ENCODE assay signal across 18 cellular contexts in genomic region chr14:52283099-52283498, GRCh38. TPM values are rescaled to one million over a fixed set of nuclear protein-coding genes. Genes with fewer than 3 reads are reported as not detected.
DNase-seq lines count a peak whose midpoint lies in the region; ATAC-seq and TF ChIP-seq lines count a peak whose summit lies in the region.
"Had no signal": no experiment of that assay in that cellular context is flagged by ENCODE, and none has a peak within 500 bp of the region (broad histone marks: within the 10 kb centered on the region; RNA-seq: fewer than 3 reads in every experiment).

No MANE protein-coding gene starts in this region.

- no peaks in the 10 kb centered on the region for H3K36me3 ChIP-seq in breast epithelium

- no peak overlapping the region for H3K27ac ChIP-seq in breast epithelium
- H3K27ac ChIP-seq: 22Rv1, GM23248, HL-60 had no signal

- H3K4me3 ChIP-seq in breast epithelium, result no peak overlapping the region
- H3K4me3 ChIP-seq: GM23248 had no signal

- TF ChIP-seq CTCF in breast epithelium (IDR thresholded peaks at IDR 0.05), result no peak

- H3K36me3 Mint-ChIP-seq in effector memory CD8-positive, alpha-beta T cell (ENCODE audit: insufficient read depth), result peaks cover 21% of the 10 kb centered on the region
- H3K36me3 Mint-ChIP-seq in activated naive CD4-positive, alpha-beta T cell treated with anti-CD3 and anti-CD28 coated beads, Interleukin-2, amount 10 ng/mL, durations not matched to agents 7 days and 5 days, result peaks cover 28% of the 10 kb centered on the region
- H3K36me3 Mint-ChIP-seq: CD14-positive monocyte had no signal

- CTCF ChIA-PET in activated naive CD4-positive, alpha-beta T cell treated with anti-CD3 and anti-CD28 coated beads, Interleukin-2, amount 10 ng/mL, durations not matched to agents 7 days and 5 days (lab: Charles Lee), result no interaction called here

- H3K9me3 ChIP-seq in breast epithelium, result no peaks in the 10 kb centered on the region

- peaks cover 7 to 12% of the 10 kb centered on the region in 2 donors for H3K9me3 Mint-ChIP-seq in effector memory CD8-positive, alpha-beta T cell
- peaks cover 9% of the 10 kb centered on the region for H3K9me3 Mint-ChIP-seq in activated naive CD4-positive, alpha-beta T cell treated with anti-CD3 and anti-CD28 coated beads, Interleukin-2, amount 10 ng/mL, durations not matched to agents 7 days and 5 days
- H3K9me3 Mint-ChIP-seq: CD8-positive, alpha-beta T cell had no signal

- H3K4me1 Mint-ChIP-seq in effector memory CD8-positive, alpha-beta T cell (ENCODE audit: low read depth in 2 of 2), result peaks cover 33% of the 10 kb centered on the region in 2 donors
- H3K4me1 Mint-ChIP-seq in activated naive CD4-positive, alpha-beta T cell treated with anti-CD3 and anti-CD28 coated beads, Interleukin-2, amount 10 ng/mL, durations not matched to agents 7 days and 5 days, result peaks cover 73% of the 10 kb centered on the region

- H3K27me3 ChIP-seq in breast epithelium, result no peaks in the 10 kb centered on the region

- DNase-seq in T47D (ENCODE audit: low read depth in 1 of 2, low spot score in 1 of 2) (peak; percentile 23 to 48), breast epithelium (ENCODE audit: low spot score in 2 of 2) (no peak), kidney tubule cell (ENCODE audit: low spot score) (peak; percentile 29), mesenteric fat pad (ENCODE audit: low spot score) (no peak)
- DNase-seq in effector memory CD8-positive, alpha-beta T cell, result no peak
- DNase-seq in activated naive CD4-positive, alpha-beta T cell treated with anti-CD3 and anti-CD28 coated beads, Interleukin-2, amount 10 ng/mL, durations not matched to agents 7 days and 5 days, result no peak
- DNase-seq: CD8-positive, alpha-beta T cell; COR-L47; DMS153; DMS79 treated with DMSO at 0.1 percent for 48 hours; GF-D8; GM23248 had no signal

- ATAC-seq in effector memory CD8-positive, alpha-beta T cell (replicated peaks), result no peak
- ATAC-seq in GM18511 (IDR thresholded peaks at IDR 0.05; ENCODE audit: unreplicated experiment), result no peak
- ATAC-seq: CD8-positive, alpha-beta T cell; HCT116 had no signal

- no peaks in the 10 kb centered on the region for H3K27me3 Mint-ChIP-seq in effector memory CD8-positive, alpha-beta T cell
- H3K27me3 Mint-ChIP-seq in activated naive CD4-positive, alpha-beta T cell treated with anti-CD3 and anti-CD28 coated beads, Interleukin-2, amount 10 ng/mL, durations not matched to agents 7 days and 5 days, result peaks cover 9% of the 10 kb centered on the region

- no peak overlapping the region for H3K4me3 Mint-ChIP-seq in effector memory CD8-positive, alpha-beta T cell
- no peak overlapping the region for H3K4me3 Mint-ChIP-seq in activated naive CD4-positive, alpha-beta T cell treated with anti-CD3 and anti-CD28 coated beads, Interleukin-2, amount 10 ng/mL, durations not matched to agents 7 days and 5 days
- H3K4me3 Mint-ChIP-seq: CD14-positive monocyte; CD8-positive, alpha-beta T cell had no signal

- in situ Hi-C loops in T47D (cut with HindIII; ENCODE audit: low pct_unique_long_range_greater_than_20kb, low sequenced_read_pairs), result no loop called here

- TF ChIP-seq POLR2A in breast epithelium (IDR thresholded peaks at IDR 0.05), result no peak

- H3K4me1 ChIP-seq in breast epithelium, result no peaks in the 10 kb centered on the region

- intact Hi-C loops in breast epithelium (cut with DNase I; ENCODE audit: low total_unique reads), result no loop called here

- H3K27ac Mint-ChIP-seq in effector memory CD8-positive, alpha-beta T cell, result peak overlapping the region; percentile 25 to 32
- H3K27ac Mint-ChIP-seq in activated naive CD4-positive, alpha-beta T cell treated with anti-CD3 and anti-CD28 coated beads, Interleukin-2, amount 10 ng/mL, durations not matched to agents 7 days and 5 days, result no peak overlapping the region
- H3K27ac Mint-ChIP-seq: CD14-positive monocyte; CD8-positive, alpha-beta T cell had no signal

RNA-seq across cellular contexts. Expression of gene PTGDR, which starts 15.6 kb away (rescaled TPM):
- total RNA-seq in breast epithelium (1 to 10 TPM; 1.2 to 3.2 (median 1.3) TPM), mesenteric fat pad (1.0 TPM)
- total RNA-seq: A673, GM23248 had no signal

RNA-seq across cellular contexts. Expression of gene PTGER2, which starts 31.0 kb away (rescaled TPM):
- total RNA-seq in breast epithelium (1 to 10 TPM; 1.8 to 5.9 (median 4.9) TPM), mesenteric fat pad (10.9 TPM)
- total RNA-seq: A673 had no signal

Comparison
In these comparisons a context has a peak if more than half of its experiments do, and no peak if none do; other contexts are left out.
1. DNase-seq: peak in T47D (2 of 2) and kidney tubule cell (single experiment); none in breast epithelium (0 of 2), effector memory CD8-positive, alpha-beta T cell (0 of 3), mesenteric fat pad (single experiment) and activated naive CD4-positive, alpha-beta T cell treated with anti-CD3 and anti-CD28 coated beads, Interleukin-2, amount 10 ng/mL, durations not matched to agents 7 days and 5 days (single experiment).